ENCODE assay signal across 25 cellular contexts in genomic region chr3:6965881-6966280, GRCh38.
"Had no signal": no experiment of that assay in that cellular context is flagged by ENCODE, and none has a peak within 500 bp of the region (broad histone marks: within the 10 kb centered on the region; RNA-seq: fewer than 3 reads in every experiment).

No MANE protein-coding gene starts in this region.

- DNase-seq: activated B cell treated with CpG ODN at 0.5 μM for 24 hours; activated CD4-positive, alpha-beta T cell treated with anti-CD3 and anti-CD28 coated beads for 48 hours; activated CD4-positive, alpha-beta T cell treated with anti-CD3 and anti-CD28 coated beads, Interleukin-2, amount 50 U/mL, for 1 hour; activated CD4-positive, alpha-beta T cell treated with anti-CD3 and anti-CD28 coated beads, Interleukin-2, amount 50 U/mL, for 48 hours; activated CD8-positive, alpha-beta memory T cell treated with anti-CD3 and anti-CD28 coated beads for 24 hours; activated CD8-positive, alpha-beta T cell treated with anti-CD3 and anti-CD28 coated beads for 36 hours; activated effector memory CD4-positive, alpha-beta T cell treated with Interleukin-2 at 50 U/mL for 16 hours; activated gamma-delta T cell treated with Interleukin-2 at 50 U/mL for 16 hours; activated naive CD4-positive, alpha-beta T cell treated with anti-CD3 and anti-CD28 coated beads, Interleukin-2, amount 50 U/mL, for 16 hours; activated naive CD4-positive, alpha-beta T cell treated with Interleukin-2 at 50 U/mL for 16 hours; activated T-cell treated with anti-CD3 and anti-CD28 coated beads, Interleukin-2, amount 50 U/mL, for 4 hours; amniotic stem cell; anterior cingulate cortex; brain microvascular endothelial cell; cortex of kidney; dermis blood vessel endothelial cell; effector CD4-positive, alpha-beta T cell; foreskin fibroblast; gastrocnemius medialis; glutamatergic neuron; T-helper 1 cell; T-helper 17 cell; T1000; WERI-Rb-1 had no signal

- H3K27ac ChIP-seq: brain microvascular endothelial cell, epithelial cell of prostate, gastrocnemius medialis, WERI-Rb-1 had no signal

- H3K36me3 ChIP-seq: brain microvascular endothelial cell, gastrocnemius medialis, WERI-Rb-1 had no signal

- H3K4me1 ChIP-seq: gastrocnemius medialis had no signal

- H3K9me3 ChIP-seq: gastrocnemius medialis had no signal

- H3K27me3 ChIP-seq: brain microvascular endothelial cell, gastrocnemius medialis had no signal

- H3K4me3 ChIP-seq: gastrocnemius medialis had no signal
